Comparison of ENCODE assay signal across 18 cellular contexts in genomic region chr22:44280665-44281188, GRCh38. TPM values are rescaled to one million over a fixed set of nuclear protein-coding genes. Genes with fewer than 3 reads are reported as not detected.
DNase-seq lines count a peak whose midpoint lies in the region; ATAC-seq and TF ChIP-seq lines count a peak whose summit lies in the region.
"Had no signal": no experiment of that assay in that cellular context is flagged by ENCODE, and none has a peak within 500 bp of the region (broad histone marks: within the 10 kb centered on the region; RNA-seq: fewer than 3 reads in every experiment).

No MANE protein-coding gene starts in this region.

- peaks cover 90% of the 10 kb centered on the region for H3K4me1 ChIP-seq in BLaER1
- H3K4me1 ChIP-seq in IMR-90 (ENCODE audit: control insufficient read depth, insufficient read depth, low read length) = peaks cover 3% of the 10 kb centered on the region; the same call in 1 of the 2 replicates
- H3K4me1 ChIP-seq in neuronal stem cell (ENCODE audit: control insufficient read depth in 2 of 2, insufficient read depth in 1 of 2, low read depth in 1 of 2, low read length in 2 of 2) = peaks cover 29 to 35% of the 10 kb centered on the region in 2 donors
- H3K4me1 ChIP-seq in adrenal gland (replicated peaks in 1 of 2) = no peaks in the 10 kb centered on the region
- H3K4me1 ChIP-seq: A549, BE2C, Caco-2 had no signal

- H2BK5ac ChIP-seq in IMR-90 (ENCODE audit: low read depth, low read length, poor library complexity, severe bottlenecking) (no peak overlapping the region), neuronal stem cell (ENCODE audit: low read length) (no peak overlapping the region)

- H3K9ac ChIP-seq in BLaER1 (no peak overlapping the region), IMR-90 (ENCODE audit: low read depth, low read length) (no peak overlapping the region), neuronal stem cell (ENCODE audit: low read depth, low read length, poor library complexity) (peak overlapping the region; percentile 50)

- H3K18ac ChIP-seq in IMR-90 (ENCODE audit: low read depth, low read length) (no peak overlapping the region), neuronal stem cell (ENCODE audit: low read length) (peak overlapping the region; percentile 84)

- H2AFZ ChIP-seq in IMR-90 (replicated peaks; ENCODE audit: low read length, poor library complexity) (peak overlapping the region; percentile 70), neuronal stem cell (ENCODE audit: low read length) (no peak overlapping the region)

- TF ChIP-seq CTCF in IMR-90 (conservative IDR thresholded peaks at IDR 0.05; ENCODE audit: low read depth, low read length) = no peak
- no peak for TF ChIP-seq CTCF in adrenal gland (IDR thresholded peaks at IDR 0.05)

- H3K27me3 ChIP-seq in BLaER1 (peaks cover 86% of the 10 kb centered on the region), IMR-90 (ENCODE audit: control insufficient read depth, insufficient read depth, low read length) (peaks cover 6% of the 10 kb centered on the region; the same call in 1 of the 2 replicates), neuronal stem cell (ENCODE audit: control insufficient read depth in 3 of 3, insufficient read depth in 3 of 3, low read depth in 1 of 3, low read length in 3 of 3) (no peaks in the 10 kb centered on the region), adrenal gland (no peaks in the 10 kb centered on the region)
- H3K27me3 ChIP-seq: BE2C had no signal

- H3K23ac ChIP-seq in IMR-90 (ENCODE audit: low read depth, low read length) (no peak overlapping the region), neuronal stem cell (ENCODE audit: low read depth, low read length, poor library complexity) (peak overlapping the region; percentile 66)

- H3K27ac ChIP-seq in BLaER1 (no peak overlapping the region), IMR-90 (ENCODE audit: insufficient read depth, low read length) (no peak overlapping the region), neuronal stem cell (replicated peaks; ENCODE audit: low read length) (no peak overlapping the region), adrenal gland (no peak overlapping the region)
- H3K27ac ChIP-seq: A549 had no signal

- H3K4me3 ChIP-seq in BLaER1 (no peak overlapping the region), IMR-90 (ENCODE audit: insufficient read depth, low read depth, low read length) (no peak overlapping the region), neuronal stem cell (ENCODE audit: low read length in 2 of 2) (no peak overlapping the region), adrenal gland (no peak overlapping the region)
- H3K4me3 ChIP-seq: A549 had no signal

- H3K9me1 ChIP-seq in IMR-90 (ENCODE audit: insufficient read depth, low read length) = peaks cover 2% of the 10 kb centered on the region; the same call in 1 of the 2 replicates

- no peak overlapping the region for H2BK20ac ChIP-seq in IMR-90 (ENCODE audit: low read depth, low read length)

- H3K9me3 ChIP-seq in BLaER1 (no peaks in the 10 kb centered on the region), IMR-90 (ENCODE audit: control insufficient read depth, insufficient read depth, low read length) (no peaks in the 10 kb centered on the region), neuronal stem cell (replicated peaks in 1 of 2; ENCODE audit: control insufficient read depth in 2 of 2, insufficient read depth in 1 of 2, low read depth in 1 of 2, low read length in 2 of 2) (no peaks in the 10 kb centered on the region), adrenal gland (replicated peaks in 1 of 3) (no peaks in the 10 kb centered on the region)
- H3K9me3 ChIP-seq: A549, BE2C, Caco-2 had no signal

- H4K5ac ChIP-seq in IMR-90 (ENCODE audit: low read depth, low read length) = no peak overlapping the region

- in situ Hi-C loops in IMR-90 (cut with MboI; ENCODE audit: low sequenced_read_pairs) = no loop called here

- H3K79me1 ChIP-seq in IMR-90 (ENCODE audit: low read depth in 1 of 2, low read length in 2 of 2) (no peaks in the 10 kb centered on the region), neuronal stem cell (ENCODE audit: low read depth, low read length) (no peaks in the 10 kb centered on the region)

- dilution Hi-C loops in IMR-90 (cut with HindIII; ENCODE audit: low sequenced_read_pairs, unreplicated experiment) = no loop called here

- H3K14ac ChIP-seq in IMR-90 (replicated peaks; ENCODE audit: low read depth, low read length) (no peak overlapping the region), neuronal stem cell (ENCODE audit: low read length) (no peak overlapping the region)

- TF ChIP-seq POLR2A in IMR-90 (IDR thresholded peaks at IDR 0.05; ENCODE audit: low read depth, low read length) (no peak), adrenal gland (IDR thresholded peaks at IDR 0.05) (no peak)

- H2BK15ac ChIP-seq in IMR-90 (ENCODE audit: low read depth, low read length) (no peak overlapping the region), neuronal stem cell (ENCODE audit: low read length) (peak overlapping the region; percentile 79)

- peak overlapping the region; percentile 90 for H3K4me2 ChIP-seq in BLaER1
- no peak overlapping the region for H3K4me2 ChIP-seq in IMR-90 (ENCODE audit: low read depth, low read length)
- H3K4me2 ChIP-seq in neuronal stem cell (ENCODE audit: insufficient read depth, low read length, poor library complexity, severe bottlenecking) = no peak overlapping the region
- H3K4me2 ChIP-seq: A549 had no signal

- H3K4ac ChIP-seq in IMR-90 (ENCODE audit: low read depth, low read length) (no peak overlapping the region), neuronal stem cell (ENCODE audit: low read length) (no peak overlapping the region)

- H4K91ac ChIP-seq in IMR-90 (ENCODE audit: insufficient read depth, low read depth, low read length) (no peak overlapping the region), neuronal stem cell (ENCODE audit: low read depth, low read length, poor library complexity) (no peak overlapping the region)

- POLR2A ChIA-PET in IMR-90 (lab: Charles Lee; ENCODE audit: unreplicated experiment) = no interaction called here

- H2BK120ac ChIP-seq in IMR-90 (ENCODE audit: low read depth, low read length) = no peak overlapping the region
- H2BK120ac ChIP-seq in neuronal stem cell (ENCODE audit: low read depth, low read length) = peak overlapping the region; percentile 47

- H3K56ac ChIP-seq in IMR-90 (ENCODE audit: extremely low read depth, insufficient read depth, low read length) = no peak overlapping the region

- WGBS in IMR-90 (ENCODE audit: extremely low coverage in 2 of 2, insufficient read length in 1 of 2), 2 experiments = 96% methylated on average over 4 of the region's 9 CpGs; no CpG with 5 or more reads in 1 of the 2 experiments
- WGBS in neuronal stem cell (ENCODE audit: extremely low coverage in 2 of 2, insufficient read length in 2 of 2, insufficient replicate concordance in 1 of 2), 2 donors = no CpG with 5 or more reads among the region's 9 CpGs
- 88 to 96% (median 92%) methylated on average over 4 to 9 of the region's 9 CpGs for WGBS in adrenal gland, 4 donors

- DNase-seq in IMR-90 (no peak), neuronal stem cell (ENCODE audit: low spot score) (no peak), NAMALWA (ENCODE audit: low spot score) (no peak), NCI-H510A treated with DMSO at 0.1 percent for 48 hours (lab: John Stamatoyannopoulos, UW) (no peak), adrenal gland (no peak)
- DNase-seq: 8988T; ACHN; AML-193; BE2C; C1 segment of cervical spinal cord; Caco-2; CD4-positive, alpha-beta memory T cell; DMS153; DND-41; GOT3; H9 had no signal

- H2BK12ac ChIP-seq in neuronal stem cell (ENCODE audit: low read length) = peak overlapping the region; percentile 96

- BruUV-seq in IMR-90 (replicated peaks; lab: Mats Ljungman, UMichigan) = no TSS peak

- H4K20me1 ChIP-seq in BLaER1 (peaks cover 80% of the 10 kb centered on the region), IMR-90 (ENCODE audit: insufficient read depth, low read length) (no peaks in the 10 kb centered on the region)

- CTCF ChIA-PET in IMR-90 (lab: Yijun Ruan, JAX) = no interaction called here

- intact Hi-C loops in IMR-90 (cut with micrococcal nuclease) (no loop called here), adrenal gland (cut with DNase I) (no loop called here)

- no peak for TF ChIP-seq RAD21 in IMR-90 (IDR thresholded peaks at IDR 0.05; ENCODE audit: low read length)

- H2AK5ac ChIP-seq in IMR-90 (ENCODE audit: low read depth, low read length) (no peak overlapping the region), neuronal stem cell (ENCODE audit: low read depth, low read length) (peak overlapping the region; percentile 96)

- H2AK9ac ChIP-seq in IMR-90 (replicated peaks; ENCODE audit: low read depth, low read length, poor library complexity) = no peak overlapping the region

- H4K8ac ChIP-seq in IMR-90 (ENCODE audit: low read depth in 2 of 2, low read length in 2 of 2) (no peak overlapping the region), neuronal stem cell (ENCODE audit: low read depth, low read length) (peak overlapping the region; percentile 77)

- no peaks in the 10 kb centered on the region for H3K36me3 ChIP-seq in BLaER1
- H3K36me3 ChIP-seq in IMR-90 (ENCODE audit: control insufficient read depth, insufficient read depth, low read length) = peaks cover 3% of the 10 kb centered on the region; the same call in 1 of the 2 replicates
- H3K36me3 ChIP-seq in neuronal stem cell (replicated peaks in 1 of 2; ENCODE audit: control insufficient read depth in 2 of 2, insufficient read depth in 2 of 2, low read length in 2 of 2) = no peaks in the 10 kb centered on the region
- H3K36me3 ChIP-seq in adrenal gland (replicated peaks in 1 of 2) = no peaks in the 10 kb centered on the region
- H3K36me3 ChIP-seq: BE2C had no signal

- no peak for ATAC-seq in IMR-90 (ENCODE audit: low read depth)
- ATAC-seq: A549 had no signal

TF ChIP-seq in IMR-90, 13 proteins besides CTCF, POLR2A, EP300 and RAD21:
- TF ChIP-seq RFX5 (IDR thresholded peaks at IDR 0.05; ENCODE audit: low read depth, low read length) (no peak), CEBPB (IDR thresholded peaks at IDR 0.05; ENCODE audit: low read depth, low read length) (no peak), CHD1 (IDR thresholded peaks at IDR 0.05; ENCODE audit: low read depth, low read length) (no peak), FOS (IDR thresholded peaks at IDR 0.05; ENCODE audit: low read depth, low read length) (no peak), RCOR1 (IDR thresholded peaks at IDR 0.05; ENCODE audit: insufficient replicate concordance, low read length) (no peak), MAZ (IDR thresholded peaks at IDR 0.05; ENCODE audit: borderline replicate concordance, low read depth, low read length) (no peak), MAFK (IDR thresholded peaks at IDR 0.05; ENCODE audit: low read depth, low read length) (no peak)

RNA-seq across cellular contexts. Expression of gene SHISAL1, which starts 32.0 kb away (rescaled TPM):
- total RNA-seq in IMR-90 (2012; rRNA removed) = 1.1 and 1.4 TPM in 2 replicates
- 0.83 and 1.0 TPM in 2 replicates for polyA plus RNA-seq in IMR-90 (2012; rRNA removed)
- 0.36 and 0.56 TPM in 2 replicates for polyA plus RNA-seq in IMR-90 (2012; cell fraction: cytosol; rRNA removed)
- 0.84 and 1.00 TPM in 2 replicates for polyA plus RNA-seq in IMR-90 (2012; cell fraction: nucleus; rRNA removed; ENCODE audit: low replicate concordance)
- 3.6 TPM for polyA plus RNA-seq in neuronal stem cell (2013, experiment 1 of 2)
- 3.6 TPM for polyA plus RNA-seq in neuronal stem cell (2013, experiment 2 of 2)
- 1 to 10 TPM in 5 of 8 donors, under 1 TPM in 3; 0.43 to 2.2 (median 1.2) TPM for total RNA-seq in adrenal gland
- polyA plus RNA-seq in adrenal gland = 1 to 10 TPM in 2 of 3 donors, under 1 TPM in 1; 0.71 to 2.4 (median 1.0) TPM
- total RNA-seq: Caco-2; CD4-positive, alpha-beta memory T cell had no signal
- polyA plus RNA-seq: CD4-positive, alpha-beta memory T cell had no signal
